ENCODE assay signal across 8 cellular contexts in genomic region chr7:70694909-70695803, GRCh38.
DNase-seq lines count a peak whose midpoint lies in the region; ATAC-seq and TF ChIP-seq lines count a peak whose summit lies in the region.

No MANE protein-coding gene starts in this region.

- intact Hi-C loops in esophagus squamous epithelium (cut with DNase I): loop anchor here (10.0 kb wide), 2 partner anchors 80 to 510 kb away; no protein-coding TSS in a partner anchor

- H3K4me3 ChIP-seq in AG04450 (ENCODE audit: low read depth, low read length) (peak overlapping the region; percentile 79), SK-N-MC (peak overlapping the region; percentile 93), esophagus squamous epithelium (peak overlapping the region; percentile 72 to 87 (median 82)), neuron (ENCODE audit: low read length) (peak overlapping the region; percentile 92)

- peak overlapping the region; percentile 89 for H3K9ac ChIP-seq in SK-N-MC (ENCODE audit: insufficient read length)

- no peak for TF ChIP-seq POLR2A in esophagus squamous epithelium (IDR thresholded peaks at IDR 0.05)

- no peaks in the 10 kb centered on the region for H3K27me3 ChIP-seq in AG04450 (ENCODE audit: control insufficient read depth, insufficient read depth, low read length)
- peaks cover 0 to 18% (median 2%) of the 10 kb centered on the region in 4 donors for H3K27me3 ChIP-seq in esophagus squamous epithelium
- no peaks in the 10 kb centered on the region for H3K27me3 ChIP-seq in neuron (ENCODE audit: insufficient read depth, low read length)

- no peak overlapping the region for H2AFZ ChIP-seq in neuron (ENCODE audit: low read depth, low read length)

- H3K36me3 ChIP-seq in SK-N-MC (ENCODE audit: insufficient read depth, low read length) (peaks cover 16% of the 10 kb centered on the region), esophagus squamous epithelium (peaks cover 0 to 14% (median 0%) of the 10 kb centered on the region in 3 donors), neuron (ENCODE audit: insufficient read depth, low read length) (peaks cover 27% of the 10 kb centered on the region)

- H3K27ac ChIP-seq in AG04450 (ENCODE audit: low read depth, low read length): peak overlapping the region; percentile 42
- no peak overlapping the region for H3K27ac ChIP-seq in SK-N-MC
- H3K27ac ChIP-seq in esophagus squamous epithelium: peak overlapping the region; percentile 89 to 94 (median 91)

- H3K4me1 ChIP-seq in esophagus squamous epithelium (peaks cover 7 to 48% (median 16%) of the 10 kb centered on the region in 3 donors), neuron (ENCODE audit: insufficient read depth, low read length) (peaks cover 44% of the 10 kb centered on the region)

- TF ChIP-seq CTCF in AG04450 (IDR thresholded peaks at IDR 0.05; ENCODE audit: low read depth, low read length) (no peak), esophagus squamous epithelium (IDR thresholded peaks at IDR 0.05) (no peak)

- peak; percentile 9 for ATAC-seq in GM18498 (IDR thresholded peaks at IDR 0.05; ENCODE audit: unreplicated experiment)
- ATAC-seq in HG03565 (IDR thresholded peaks at IDR 0.05; ENCODE audit: unreplicated experiment): no peak

- no peaks in the 10 kb centered on the region for H3K9me3 ChIP-seq in AG04450 (ENCODE audit: control insufficient read depth, insufficient read depth, low read length)
- no peaks in the 10 kb centered on the region for H3K9me3 ChIP-seq in SK-N-MC (ENCODE audit: low read depth, low read length)
- H3K9me3 ChIP-seq in esophagus squamous epithelium: no peaks in the 10 kb centered on the region
- H3K9me3 ChIP-seq in neuron (ENCODE audit: low read length): no peaks in the 10 kb centered on the region

- CTCF ChIA-PET in AG04450 (lab: Charles Lee): interaction anchor here (0.9 kb wide), 1 partner anchor 10 kb away, joined by 3 read pairs; no protein-coding TSS in a partner anchor

- DNase-seq in AG04450 (ENCODE audit: low read depth, low spot score) (no peak), SK-N-MC (ENCODE audit: low read depth, low spot score) (no peak), esophagus squamous epithelium (lab: John Stamatoyannopoulos, UW) (no peak), A172 (ENCODE audit: low spot score) (no peak), NCI-H524 treated with DMSO at 0.1 percent for 48 hours (lab: John Stamatoyannopoulos, UW) (no peak)

- POLR2A ChIA-PET in AG04450 (lab: Yijun Ruan, JAX): no interaction called here

- WGBS in esophagus squamous epithelium, 2 donors: 1 to 2% methylated on average over 9 to 13 of the region's 82 CpGs
